ENCODE assay signal across 1 cellular context in the genomic region with DNA sequence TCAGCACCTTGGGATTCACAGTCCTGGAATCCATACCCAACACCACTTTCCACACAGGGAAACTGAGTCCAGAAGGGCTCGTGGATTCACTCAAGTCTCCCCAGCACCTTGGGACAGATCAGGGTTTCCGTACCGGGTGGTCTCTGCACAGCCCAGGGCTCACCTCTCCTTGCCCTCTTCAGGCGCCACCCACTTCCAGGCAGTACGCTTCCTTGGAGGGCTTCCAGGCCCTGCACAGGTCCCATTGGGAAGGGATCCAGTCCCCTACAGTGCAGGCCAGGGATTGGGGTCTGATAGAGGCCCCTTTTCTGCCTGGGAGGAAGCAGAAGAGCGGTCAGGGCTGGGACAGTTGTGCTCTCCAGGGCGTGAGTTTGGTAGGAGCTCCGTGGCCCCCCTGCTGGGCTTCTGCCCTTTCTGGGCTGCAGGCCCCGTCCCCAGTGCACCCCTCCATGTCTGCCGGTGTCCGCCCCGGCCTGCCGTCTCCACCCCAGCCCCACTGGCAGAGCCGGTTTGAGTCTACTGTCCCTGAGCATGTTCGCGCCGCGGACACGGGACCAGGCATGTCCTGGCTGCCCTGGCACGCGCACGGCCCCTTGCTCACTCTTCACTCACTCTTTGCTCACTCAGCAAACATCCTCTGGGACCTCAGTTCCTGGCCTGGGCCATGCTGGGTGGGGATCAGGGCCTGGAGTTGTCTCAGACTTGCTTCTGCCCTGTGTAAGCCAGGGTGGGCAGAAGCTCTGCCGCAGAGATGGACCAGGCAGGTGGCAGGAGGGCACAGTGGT.
TF ChIP-seq lines count a peak whose summit lies in the region.

No MANE protein-coding gene starts in this region.

TF ChIP-seq in WTC11, 78 proteins besides CTCF, POLR2A, EP300 and RAD21:
- TF ChIP-seq ZNF263 (CRISPR knock-in tag; IDR thresholded peaks at IDR 0.05; ENCODE audit: low read depth): no peak
- TF ChIP-seq JAZF1 (CRISPR knock-in tag; IDR thresholded peaks at IDR 0.05): no peak
- TF ChIP-seq TP53 (CRISPR knock-in tag; IDR thresholded peaks at IDR 0.05): no peak
TF ChIP-seq in WTC11: peak in this region for 0.
